8 cellular contexts compared by ENCODE assay signal in genomic region chr22:37427711-37428635, GRCh38. TPM values are rescaled to one million over a fixed set of nuclear protein-coding genes. Genes with fewer than 3 reads are reported as not detected.
DNase-seq lines count a peak whose midpoint lies in the region; ATAC-seq and TF ChIP-seq lines count a peak whose summit lies in the region.

No MANE protein-coding gene starts in this region.

- H3K4me1 ChIP-seq in cardiac muscle cell (ENCODE audit: low read depth) (no peaks in the 10 kb centered on the region), lower lobe of right lung (peaks cover 12% of the 10 kb centered on the region), upper lobe of left lung (peaks cover 7 to 22% (median 11%) of the 10 kb centered on the region in 4 donors)

- H3K27me3 ChIP-seq in cardiac muscle cell (peaks cover 79% of the 10 kb centered on the region), lower lobe of right lung (ENCODE audit: low read depth) (peaks cover 66% of the 10 kb centered on the region), upper lobe of left lung (peaks cover 0 to 28% (median 18%) of the 10 kb centered on the region in 4 donors)

- POLR2A ChIA-PET in MCF 10A (lab: Yijun Ruan, JAX) = interaction anchor here (0.6 kb wide), 1 partner anchor 26 kb away, joined by 3 read pairs; no protein-coding TSS in a partner anchor

- no peak overlapping the region for H3K27ac Mint-ChIP-seq in MCF 10A (ENCODE audit: low read depth, unreplicated experiment)

- H3K9me3 ChIP-seq in cardiac muscle cell (ENCODE audit: low read depth) (no peaks in the 10 kb centered on the region), lower lobe of right lung (no peaks in the 10 kb centered on the region), upper lobe of left lung (no peaks in the 10 kb centered on the region)

- 63 to 69% methylated on average over 9 to 14 of the region's 59 CpGs for WGBS in upper lobe of left lung, 2 donors

- CTCF ChIA-PET in MCF 10A (lab: Yijun Ruan, JAX) = interaction anchor here (0.6 to 3.6 kb wide), 7 partner anchors 14 to 407 kb away, joined by 3 to 29 read pairs (median 6); no protein-coding TSS in a partner anchor

- H3K27ac ChIP-seq in cardiac muscle cell (no peak overlapping the region), lower lobe of right lung (no peak overlapping the region), upper lobe of left lung (no peak overlapping the region)

- BruUV-seq in MCF 10A (replicated peaks; lab: Mats Ljungman, UMichigan) = no TSS peak

- intact Hi-C loops in Right ventricle myocardium inferior (cut with DNase I) = loop anchor here (5.0 kb wide), 1 partner anchor 111 kb away; no protein-coding TSS in a partner anchor
- intact Hi-C loops in MCF 10A (cut with micrococcal nuclease) = loop anchor here (2.0 kb wide), 1 partner anchor 111 kb away; no protein-coding TSS in a partner anchor
- intact Hi-C loops in lower lobe of right lung (cut with DNase I) = no loop called here

- no peaks in the 10 kb centered on the region for H3K36me3 ChIP-seq in cardiac muscle cell
- no peaks in the 10 kb centered on the region for H3K36me3 ChIP-seq in lower lobe of right lung
- no peaks in the 10 kb centered on the region for H3K36me3 ChIP-seq in upper lobe of left lung

- no peak for TF ChIP-seq EP300 in upper lobe of left lung (IDR thresholded peaks at IDR 0.05)

- ATAC-seq in Right ventricle myocardium inferior (no peak), lower lobe of right lung (no peak), upper lobe of left lung (ENCODE audit: low FRiP score in 2 of 2) (no peak), HG03565 (IDR thresholded peaks at IDR 0.05; ENCODE audit: unreplicated experiment) (no peak)

- no peak for TF ChIP-seq POLR2A in upper lobe of left lung (IDR thresholded peaks at IDR 0.05)

- no peak for DNase-seq in cardiac muscle cell (ENCODE audit: low read depth in 1 of 2, low spot score in 1 of 2)
- DNase-seq in Right ventricle myocardium inferior (ENCODE audit: missing footprints) = no peak
- no peak for DNase-seq in MCF 10A (ENCODE audit: unreplicated experiment)
- DNase-seq in lower lobe of right lung = no peak
- peak in 1 of 2 donors; percentile 87 for DNase-seq in upper lobe of left lung
- DNase-seq in SHP77 (lab: John Stamatoyannopoulos, UW) = no peak
- no peak for DNase-seq in NCI-H1092 (lab: John Stamatoyannopoulos, UW)

- TF ChIP-seq CTCF in cardiac muscle cell (IDR thresholded peaks at IDR 0.05; ENCODE audit: low read depth, low read length) (no peak), MCF 10A (IDR thresholded peaks at IDR 0.05; ENCODE audit: unreplicated experiment) (no peak), lower lobe of right lung (IDR thresholded peaks at IDR 0.05) (no peak), upper lobe of left lung (IDR thresholded peaks at IDR 0.05) (no peak)

- H3K27me3 Mint-ChIP-seq in MCF 10A (ENCODE audit: insufficient read depth, unreplicated experiment) = no peaks in the 10 kb centered on the region

- peak overlapping the region; percentile 46 for H3K4me3 Mint-ChIP-seq in MCF 10A (ENCODE audit: unreplicated experiment)

- H3K36me3 Mint-ChIP-seq in MCF 10A (ENCODE audit: insufficient read depth, unreplicated experiment) = peaks cover 7% of the 10 kb centered on the region

- no peaks in the 10 kb centered on the region for H3K9me3 Mint-ChIP-seq in MCF 10A (ENCODE audit: unreplicated experiment)

- H3K4me3 ChIP-seq in cardiac muscle cell (peak overlapping the region; percentile 62), lower lobe of right lung (peak overlapping the region; percentile 50), upper lobe of left lung (peak overlapping the region in 3 of 4 donors; percentile 52 to 58 (median 57))

- H3K4me1 Mint-ChIP-seq in MCF 10A (ENCODE audit: insufficient read depth, unreplicated experiment) = peaks cover 34% of the 10 kb centered on the region

RNA-seq across cellular contexts. Expression of gene ELFN2, which starts 0.7 kb away (rescaled TPM):
- total RNA-seq in cardiac muscle cell (0.09 and 0.11 TPM in 2 replicates), Right ventricle myocardium inferior (0.22 TPM), MCF 10A (2022) (4.2 and 5.1 TPM in 2 replicates), lower lobe of right lung (0.89 TPM), upper lobe of left lung (1 to 10 TPM in 5 of 6 donors, under 1 TPM in 1; 0.37 to 9.1 (median 4.5) TPM)
- not detected in 2 replicates for polyA plus RNA-seq in cardiac muscle cell

RNA-seq across cellular contexts. Expression of gene MFNG, which starts 58.2 kb away (rescaled TPM):
- total RNA-seq in cardiac muscle cell (1.2 and 2.6 TPM in 2 replicates), Right ventricle myocardium inferior (14.4 TPM), MCF 10A (2022) (0.56 and 1.2 TPM in 2 replicates), lower lobe of right lung (71.0 TPM), upper lobe of left lung (10 to 100 TPM; 14.0 to 74.0 (median 45.9) TPM)
- polyA plus RNA-seq in cardiac muscle cell = 6.4 and 9.2 TPM in 2 replicates
